Comparison of ENCODE assay signal across 8 cellular contexts in genomic region chr9:37575921-37576721, GRCh38. TPM values are rescaled to one million over a fixed set of nuclear protein-coding genes. Genes with fewer than 3 reads are reported as not detected.
DNase-seq lines count a peak whose midpoint lies in the region; ATAC-seq and TF ChIP-seq lines count a peak whose summit lies in the region.

FBXO10 (minus strand) TSS chr9:37576380; CDS start chr9:37541768, 34,612 bp downstream.

- H3K4me3 ChIP-seq in epithelial cell of esophagus (ENCODE audit: low read length), result peak within 1 kb of the TSS; percentile 66

- TF ChIP-seq CTCF in 22Rv1 (IDR thresholded peaks at IDR 0.05) (no peak), epithelial cell of esophagus (IDR thresholded peaks at IDR 0.05; ENCODE audit: insufficient read depth, low read depth, low read length, missing control alignments) (no peak)

- peak within 1 kb of the TSS; percentile 51 for H3K27ac ChIP-seq in 22Rv1

- ATAC-seq in GM18519 (IDR thresholded peaks at IDR 0.05; ENCODE audit: low FRiP score, unreplicated experiment), result peak; percentile 44
- ATAC-seq in HG03039 (IDR thresholded peaks at IDR 0.05; ENCODE audit: unreplicated experiment), result peak; percentile 64

- peak; percentile 69 for DNase-seq in NCI-H345 treated with DMSO at 0.1 percent for 48 hours (lab: John Stamatoyannopoulos, UW; ENCODE audit: unreplicated experiment)
- peak; percentile 72 for DNase-seq in activated CD8-positive, alpha-beta memory T cell treated with anti-CD3 and anti-CD28 coated beads, Interleukin-2, amount 50 U/mL, for 48 hours
- DNase-seq in epithelial cell of esophagus (ENCODE audit: low read depth), result peak; percentile 73
- DNase-seq in mesenteric fat pad (ENCODE audit: low spot score), result peak; percentile 93
- peak; percentile 11 to 25 for DNase-seq in stimulated activated CD8-positive, alpha-beta memory T cell treated with anti-CD3 and anti-CD28 coated beads, Interleukin-7, amount 100 ng/mL, for 48 hours (ENCODE audit: extremely low read depth in 1 of 2, low read depth in 1 of 2)

RNA-seq across cellular contexts. Expression of gene FBXO10, which starts in this region (rescaled TPM):
- total RNA-seq in mesenteric fat pad, result 10.6 TPM

Comparison
In these comparisons a context has a peak if more than half of its experiments do, and no peak if none do; other contexts are left out.
1. Peak in every context shown above with its lines: DNase-seq, ATAC-seq, H3K4me3 ChIP-seq and H3K27ac ChIP-seq.
2. DNase-seq: peak in every context shown above with its lines; median percentile 93 in mesenteric fat pad; 73 in epithelial cell of esophagus; 72 in activated CD8-positive, alpha-beta memory T cell treated with anti-CD3 and anti-CD28 coated beads, Interleukin-2, amount 50 U/mL, for 48 hours; 69 in NCI-H345 treated with DMSO at 0.1 percent for 48 hours; 18 in stimulated activated CD8-positive, alpha-beta memory T cell treated with anti-CD3 and anti-CD28 coated beads, Interleukin-7, amount 100 ng/mL, for 48 hours.